ENCODE assay signal across 13 cellular contexts in genomic region chr18:48818329-48819254, GRCh38.
DNase-seq lines count a peak whose midpoint lies in the region; ATAC-seq and TF ChIP-seq lines count a peak whose summit lies in the region.
"Had no signal": no experiment of that assay in that cellular context is flagged by ENCODE, and none has a peak within 500 bp of the region (broad histone marks: within the 10 kb centered on the region; RNA-seq: fewer than 3 reads in every experiment).

No MANE protein-coding gene starts in this region.

- no peak overlapping the region for H3K4me3 ChIP-seq in neuronal stem cell (ENCODE audit: low read length in 2 of 2)
- H3K4me3 ChIP-seq: breast epithelium, esophagus squamous epithelium had no signal

- H3K4me2 ChIP-seq in neuronal stem cell (ENCODE audit: insufficient read depth, low read length, poor library complexity, severe bottlenecking) = no peak overlapping the region

- H3K9me3 ChIP-seq in neuronal stem cell (replicated peaks in 1 of 2; ENCODE audit: control insufficient read depth in 2 of 2, insufficient read depth in 1 of 2, low read depth in 1 of 2, low read length in 2 of 2) = peaks cover 0 to 8% of the 10 kb centered on the region in 2 donors
- H3K9me3 ChIP-seq: breast epithelium, esophagus squamous epithelium had no signal

- no peak overlapping the region for H3K23ac ChIP-seq in neuronal stem cell (ENCODE audit: low read depth, low read length, poor library complexity)

- H3K27me3 Mint-ChIP-seq in glutamatergic neuron (ENCODE audit: unreplicated experiment) = peaks cover 12% of the 10 kb centered on the region

- no peak overlapping the region for H3K9ac ChIP-seq in neuronal stem cell (ENCODE audit: low read depth, low read length, poor library complexity)

- H3K9me3 Mint-ChIP-seq in glutamatergic neuron (ENCODE audit: unreplicated experiment) = peaks cover 19% of the 10 kb centered on the region
- H3K9me3 Mint-ChIP-seq: T-helper 2 cell treated with Interferon-gamma antibody and Interleukin-4, amounts not matched to agents 5 μg/mL and 100 μg/mL, for 36 hours had no signal

- no peak for ATAC-seq in HG03135 (IDR thresholded peaks at IDR 0.05; ENCODE audit: unreplicated experiment)
- no peak for ATAC-seq in GM19351 (IDR thresholded peaks at IDR 0.05; ENCODE audit: unreplicated experiment)
- ATAC-seq in GM21619 (IDR thresholded peaks at IDR 0.05; ENCODE audit: unreplicated experiment) = no peak

- no peak overlapping the region for H3K27ac Mint-ChIP-seq in glutamatergic neuron (ENCODE audit: unreplicated experiment)
- H3K27ac Mint-ChIP-seq: T-helper 2 cell treated with Interferon-gamma antibody and Interleukin-4, amounts not matched to agents 5 μg/mL and 100 μg/mL, for 36 hours had no signal

- H2BK12ac ChIP-seq in neuronal stem cell (ENCODE audit: low read length) = no peak overlapping the region

- no peak overlapping the region for H2AFZ ChIP-seq in neuronal stem cell (ENCODE audit: low read length)

- H3K27ac ChIP-seq in neuronal stem cell (replicated peaks; ENCODE audit: low read length) = no peak overlapping the region
- H3K27ac ChIP-seq: breast epithelium, esophagus squamous epithelium had no signal

- no peak overlapping the region for H3K14ac ChIP-seq in neuronal stem cell (ENCODE audit: low read length)

- no peak overlapping the region for H3K4ac ChIP-seq in neuronal stem cell (ENCODE audit: low read length)

- TF ChIP-seq CTCF in glutamatergic neuron (IDR thresholded peaks at IDR 0.05; ENCODE audit: partially characterized antibody, unreplicated experiment) = no peak

- peaks cover 5 to 8% of the 10 kb centered on the region in 2 donors for H3K4me1 ChIP-seq in neuronal stem cell (ENCODE audit: control insufficient read depth in 2 of 2, insufficient read depth in 1 of 2, low read depth in 1 of 2, low read length in 2 of 2)
- H3K4me1 ChIP-seq: breast epithelium had no signal

- H3K36me3 Mint-ChIP-seq in glutamatergic neuron (ENCODE audit: unreplicated experiment) = peaks cover 22% of the 10 kb centered on the region

- peaks cover 8% of the 10 kb centered on the region for H3K4me1 Mint-ChIP-seq in glutamatergic neuron (ENCODE audit: low read depth, unreplicated experiment)

- no peak overlapping the region for H2AK5ac ChIP-seq in neuronal stem cell (ENCODE audit: low read depth, low read length)

- H3K4me3 Mint-ChIP-seq in glutamatergic neuron (ENCODE audit: unreplicated experiment) = no peak overlapping the region
- H3K4me3 Mint-ChIP-seq: T-helper 2 cell treated with Interferon-gamma antibody and Interleukin-4, amounts not matched to agents 5 μg/mL and 100 μg/mL, for 36 hours had no signal

- H2BK5ac ChIP-seq in neuronal stem cell (ENCODE audit: low read length) = no peak overlapping the region

- H3K18ac ChIP-seq in neuronal stem cell (ENCODE audit: low read length) = peak overlapping the region; percentile 41

- H3K36me3 ChIP-seq in neuronal stem cell (replicated peaks in 1 of 2; ENCODE audit: control insufficient read depth in 2 of 2, insufficient read depth in 2 of 2, low read length in 2 of 2) = peaks cover 0 to 5% of the 10 kb centered on the region in 2 donors
- H3K36me3 ChIP-seq: breast epithelium had no signal

- H2BK120ac ChIP-seq in neuronal stem cell (ENCODE audit: low read depth, low read length) = no peak overlapping the region

- H3K79me1 ChIP-seq in neuronal stem cell (ENCODE audit: low read depth, low read length) = no peaks in the 10 kb centered on the region

- H4K8ac ChIP-seq in neuronal stem cell (ENCODE audit: low read depth, low read length) = no peak overlapping the region

- no CpG with 5 or more reads among the region's 18 CpGs for WGBS in neuronal stem cell (ENCODE audit: extremely low coverage in 2 of 2, insufficient read length in 2 of 2, insufficient replicate concordance in 1 of 2), 2 donors

- H2BK15ac ChIP-seq in neuronal stem cell (ENCODE audit: low read length) = no peak overlapping the region

- H3K27me3 ChIP-seq in neuronal stem cell (ENCODE audit: control insufficient read depth in 3 of 3, insufficient read depth in 3 of 3, low read depth in 1 of 3, low read length in 3 of 3) = no peaks in the 10 kb centered on the region
- H3K27me3 ChIP-seq: breast epithelium, esophagus squamous epithelium had no signal

- no peak overlapping the region for H4K91ac ChIP-seq in neuronal stem cell (ENCODE audit: low read depth, low read length, poor library complexity)

- peak; percentile 2 for DNase-seq in stimulated activated CD4-positive, alpha-beta T cell treated with anti-CD3 and anti-CD28 coated beads, Interleukin-4, amount 100 ng/mL, for 24 hours
- DNase-seq in stimulated activated CD4-positive, alpha-beta T cell treated with anti-CD3 and anti-CD28 coated beads, Interleukin-4, amount 100 ng/mL, for 4 hours = no peak
- peak; percentile 11 for DNase-seq in glutamatergic neuron
- DNase-seq in neuronal stem cell (ENCODE audit: low spot score) = no peak
- no peak for DNase-seq in GM03348 (ENCODE audit: low spot score)
- DNase-seq: DMS79, esophagus squamous epithelium, NCI-H2029 treated with DMSO at 0.1 percent for 48 hours had no signal

Comparison
In these comparisons a context has a peak if more than half of its experiments do, and no peak if none do; other contexts are left out.
1. DNase-seq: peak in stimulated activated CD4-positive, alpha-beta T cell treated with anti-CD3 and anti-CD28 coated beads, Interleukin-4, amount 100 ng/mL, for 24 hours (single experiment) and glutamatergic neuron (single experiment); none in stimulated activated CD4-positive, alpha-beta T cell treated with anti-CD3 and anti-CD28 coated beads, Interleukin-4, amount 100 ng/mL, for 4 hours (0 of 2), neuronal stem cell (single experiment) and GM03348 (single experiment).